ENCODE assay signal across 35 cellular contexts in the genomic region with DNA sequence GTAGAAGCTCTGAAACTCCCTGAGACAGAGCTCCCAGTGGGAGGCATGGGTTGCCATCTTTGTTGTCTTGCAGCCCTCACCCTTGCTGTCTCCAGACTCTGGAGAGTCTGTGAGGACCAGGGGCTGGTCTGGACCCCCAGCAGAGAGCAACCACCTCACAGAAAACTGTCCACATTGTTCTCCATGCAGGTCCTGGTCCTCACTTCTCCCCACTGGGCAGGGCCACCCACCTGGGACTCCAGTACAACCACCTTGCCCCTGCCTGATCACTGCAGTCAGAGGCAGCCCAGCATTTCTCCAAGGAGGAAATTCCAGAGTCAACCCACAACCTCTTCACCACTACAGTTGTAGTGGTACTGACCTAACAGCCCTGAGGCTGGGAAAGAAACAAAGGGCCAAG.
"Had no signal": no experiment of that assay in that cellular context is flagged by ENCODE, and none has a peak within 500 bp of the region (broad histone marks: within the 10 kb centered on the region; RNA-seq: fewer than 3 reads in every experiment).

No MANE protein-coding gene starts in this region.

- H3K9me3 Mint-ChIP-seq: activated CD4-positive, alpha-beta memory T cell treated with anti-CD3 and anti-CD28 coated beads, Interleukin-2, amount 10 ng/mL, durations not matched to agents 7 days and 5 days; activated naive CD4-positive, alpha-beta T cell treated with anti-CD3 and anti-CD28 coated beads, Interleukin-2, amount 10 ng/mL, durations not matched to agents 7 days and 5 days; activated naive CD4-positive, alpha-beta T cell treated with anti-CD3 and anti-CD28 coated beads, Interleukin-2, amount 50 U/mL, for 24 hours; activated naive CD8-positive, alpha-beta T cell treated with anti-CD3 and anti-CD28 coated beads, Interleukin-2, amount 50 U/mL, for 24 hours; activated T-cell treated with anti-CD3 and anti-CD28 coated beads, Interleukin-2, amount 50 U/mL, for 24 hours; activated T-helper 2 cell treated with anti-CD3 and anti-CD28 coated beads, Interferon-gamma antibody, Interleukin-2, Interleukin-4, amounts not matched to agents 10 μg/mL and 5 μg/mL and 100 μg/mL, durations not matched to agents 14 hours and 24 hours and 36 hours; T-helper 2 cell treated with Interferon-gamma antibody and Interleukin-4, amounts not matched to agents 5 μg/mL and 100 μg/mL, for 36 hours had no signal

- H3K4me1 Mint-ChIP-seq: activated CD4-positive, alpha-beta memory T cell treated with anti-CD3 and anti-CD28 coated beads, Interleukin-2, amount 10 ng/mL, durations not matched to agents 7 days and 5 days; activated CD4-positive, alpha-beta T cell treated with anti-CD3 and anti-CD28 coated beads for 36 hours; activated CD4-positive, alpha-beta T cell treated with anti-CD3 and anti-CD28 coated beads, Interleukin-2, amount 10 ng/mL, durations not matched to agents 7 days and 5 days; activated CD8-positive, alpha-beta memory T cell treated with anti-CD3 and anti-CD28 coated beads, Interleukin-2, amount 10 ng/mL, durations not matched to agents 7 days and 5 days; activated naive CD4-positive, alpha-beta T cell treated with anti-CD3 and anti-CD28 coated beads, Interleukin-2, amount 10 ng/mL, durations not matched to agents 7 days and 5 days; activated naive CD4-positive, alpha-beta T cell treated with anti-CD3 and anti-CD28 coated beads, Interleukin-2, amount 50 U/mL, for 24 hours; activated naive CD8-positive, alpha-beta T cell treated with anti-CD3 and anti-CD28 coated beads, Interleukin-2, amount 10 ng/mL, durations not matched to agents 7 days and 5 days; activated naive CD8-positive, alpha-beta T cell treated with anti-CD3 and anti-CD28 coated beads, Interleukin-2, amount 50 U/mL, for 24 hours; WTC11 had no signal

- H3K27me3 ChIP-seq: ascending aorta had no signal

- H3K27me3 Mint-ChIP-seq: activated CD4-positive, alpha-beta T cell treated with anti-CD3 and anti-CD28 coated beads for 36 hours had no signal

- H3K27ac ChIP-seq: ascending aorta, VCaP had no signal

- H3K4me3 ChIP-seq: ascending aorta had no signal

- H3K27ac Mint-ChIP-seq: activated CD4-positive, alpha-beta memory T cell treated with anti-CD3 and anti-CD28 coated beads, Interleukin-2, amount 10 ng/mL, durations not matched to agents 7 days and 5 days; activated CD4-positive, alpha-beta T cell treated with anti-CD3 and anti-CD28 coated beads for 36 hours; activated CD4-positive, alpha-beta T cell treated with anti-CD3 and anti-CD28 coated beads, Interleukin-2, amount 10 ng/mL, durations not matched to agents 7 days and 5 days; activated CD8-positive, alpha-beta memory T cell treated with anti-CD3 and anti-CD28 coated beads, Interleukin-2, amount 10 ng/mL, durations not matched to agents 7 days and 5 days; activated CD8-positive, alpha-beta T cell treated with anti-CD3 and anti-CD28 coated beads, Interleukin-2, amount 10 ng/mL, durations not matched to agents 7 days and 5 days; activated naive CD4-positive, alpha-beta T cell treated with anti-CD3 and anti-CD28 coated beads, Interleukin-2, amount 10 ng/mL, durations not matched to agents 7 days and 5 days; activated naive CD4-positive, alpha-beta T cell treated with anti-CD3 and anti-CD28 coated beads, Interleukin-2, amount 50 U/mL, for 24 hours; activated naive CD8-positive, alpha-beta T cell; activated naive CD8-positive, alpha-beta T cell treated with anti-CD3 and anti-CD28 coated beads, Interleukin-2, amount 10 ng/mL, durations not matched to agents 7 days and 5 days; activated naive CD8-positive, alpha-beta T cell treated with anti-CD3 and anti-CD28 coated beads, Interleukin-2, amount 50 U/mL, for 24 hours; activated T-cell treated with anti-CD3 and anti-CD28 coated beads, Interleukin-2, amount 50 U/mL, for 24 hours; activated T-helper 2 cell treated with anti-CD3 and anti-CD28 coated beads, Interferon-gamma antibody, Interleukin-2, Interleukin-4, amounts not matched to agents 10 μg/mL and 5 μg/mL and 100 μg/mL, durations not matched to agents 14 hours and 24 hours and 36 hours; brain; T-helper 1 cell treated with Interleukin-12 subunit alpha and Interleukin-12 subunit beta and Interleukin-4 antibody, amounts not matched to agents 30 μg/mL and 1 μg/mL, for 36 hours; T-helper 2 cell treated with Interferon-gamma antibody and Interleukin-4, amounts not matched to agents 5 μg/mL and 100 μg/mL, for 36 hours; WTC11 had no signal

- H3K36me3 ChIP-seq: ascending aorta had no signal

- H3K36me3 Mint-ChIP-seq: activated CD8-positive, alpha-beta memory T cell treated with anti-CD3 and anti-CD28 coated beads, Interleukin-2, amount 10 ng/mL, durations not matched to agents 7 days and 5 days; activated naive CD4-positive, alpha-beta T cell treated with anti-CD3 and anti-CD28 coated beads, Interleukin-2, amount 10 ng/mL, durations not matched to agents 7 days and 5 days; activated naive CD4-positive, alpha-beta T cell treated with anti-CD3 and anti-CD28 coated beads, Interleukin-2, amount 50 U/mL, for 24 hours; activated naive CD8-positive, alpha-beta T cell; activated naive CD8-positive, alpha-beta T cell treated with anti-CD3 and anti-CD28 coated beads, Interleukin-2, amount 10 ng/mL, durations not matched to agents 7 days and 5 days; brain; WTC11 had no signal

- H3K4me3 Mint-ChIP-seq: activated CD4-positive, alpha-beta memory T cell treated with anti-CD3 and anti-CD28 coated beads, Interleukin-2, amount 10 ng/mL, durations not matched to agents 7 days and 5 days; activated CD4-positive, alpha-beta T cell treated with anti-CD3 and anti-CD28 coated beads for 36 hours; activated CD4-positive, alpha-beta T cell treated with anti-CD3 and anti-CD28 coated beads, Interleukin-2, amount 10 ng/mL, durations not matched to agents 7 days and 5 days; activated CD8-positive, alpha-beta memory T cell treated with anti-CD3 and anti-CD28 coated beads, Interleukin-2, amount 10 ng/mL, durations not matched to agents 7 days and 5 days; activated CD8-positive, alpha-beta T cell treated with anti-CD3 and anti-CD28 coated beads, Interleukin-2, amount 10 ng/mL, durations not matched to agents 7 days and 5 days; activated naive CD4-positive, alpha-beta T cell treated with anti-CD3 and anti-CD28 coated beads, Interleukin-2, amount 10 ng/mL, durations not matched to agents 7 days and 5 days; activated naive CD4-positive, alpha-beta T cell treated with anti-CD3 and anti-CD28 coated beads, Interleukin-2, amount 50 U/mL, for 24 hours; activated naive CD8-positive, alpha-beta T cell; activated naive CD8-positive, alpha-beta T cell treated with anti-CD3 and anti-CD28 coated beads, Interleukin-2, amount 10 ng/mL, durations not matched to agents 7 days and 5 days; activated naive CD8-positive, alpha-beta T cell treated with anti-CD3 and anti-CD28 coated beads, Interleukin-2, amount 50 U/mL, for 24 hours; activated T-cell treated with anti-CD3 and anti-CD28 coated beads, Interleukin-2, amount 50 U/mL, for 24 hours; brain; T-helper 1 cell treated with Interleukin-12 subunit alpha and Interleukin-12 subunit beta and Interleukin-4 antibody, amounts not matched to agents 30 μg/mL and 1 μg/mL, for 36 hours; T-helper 2 cell treated with Interferon-gamma antibody and Interleukin-4, amounts not matched to agents 5 μg/mL and 100 μg/mL, for 36 hours; WTC11 had no signal

- DNase-seq: activated CD4-positive, alpha-beta memory T cell treated with anti-CD3 and anti-CD28 coated beads, Interleukin-2, amount 10 ng/mL, durations not matched to agents 7 days and 5 days; activated CD4-positive, alpha-beta T cell treated with anti-CD3 and anti-CD28 coated beads for 1 hour; activated CD4-positive, alpha-beta T cell treated with anti-CD3 and anti-CD28 coated beads for 36 hours; activated CD4-positive, alpha-beta T cell treated with anti-CD3 and anti-CD28 coated beads for 48 hours; activated CD4-positive, alpha-beta T cell treated with anti-CD3 and anti-CD28 coated beads, Interleukin-2, amount 10 ng/mL, durations not matched to agents 7 days and 5 days; activated CD4-positive, alpha-beta T cell treated with anti-CD3 and anti-CD28 coated beads, Interleukin-2, amount 50 U/mL, for 48 hours; activated CD4-positive, CD25-positive, alpha-beta regulatory T cell; activated CD8-positive, alpha-beta memory T cell treated with anti-CD3 and anti-CD28 coated beads for 24 hours; activated CD8-positive, alpha-beta memory T cell treated with anti-CD3 and anti-CD28 coated beads, Interleukin-2, amount 10 ng/mL, durations not matched to agents 7 days and 5 days; activated CD8-positive, alpha-beta memory T cell treated with anti-CD3 and anti-CD28 coated beads, Interleukin-2, amount 50 U/mL, for 48 hours; activated CD8-positive, alpha-beta T cell treated with anti-CD3 and anti-CD28 coated beads, Interleukin-2, amount 10 ng/mL, durations not matched to agents 7 days and 5 days; activated effector memory CD4-positive, alpha-beta T cell treated with Interleukin-2 at 50 U/mL for 16 hours; activated gamma-delta T cell; activated naive CD4-positive, alpha-beta T cell treated with anti-CD3 and anti-CD28 coated beads, Interleukin-2, amount 10 ng/mL, durations not matched to agents 7 days and 5 days; activated naive CD4-positive, alpha-beta T cell treated with Interleukin-2 at 50 U/mL for 16 hours; activated naive CD8-positive, alpha-beta T cell treated with anti-CD3 and anti-CD28 coated beads, Interleukin-2, amount 10 ng/mL, durations not matched to agents 7 days and 5 days; activated naive CD8-positive, alpha-beta T cell treated with anti-CD3 and anti-CD28 coated beads, Interleukin-2, amount 50 U/mL, for 24 hours; activated T-cell treated with anti-CD3 and anti-CD28 coated beads, Interleukin-2, amount 50 U/mL, for 24 hours; activated T-cell treated with anti-CD3 and anti-CD28 coated beads, Interleukin-2, amount 50 U/mL, for 48 hours; amygdala; anterior cingulate cortex; central memory CD4-positive, alpha-beta T cell; SW 1271; T-helper 1 cell; T-helper 2 cell; T-helper 9 cell had no signal
